13 cellular contexts compared by ENCODE assay signal in the genomic region with DNA sequence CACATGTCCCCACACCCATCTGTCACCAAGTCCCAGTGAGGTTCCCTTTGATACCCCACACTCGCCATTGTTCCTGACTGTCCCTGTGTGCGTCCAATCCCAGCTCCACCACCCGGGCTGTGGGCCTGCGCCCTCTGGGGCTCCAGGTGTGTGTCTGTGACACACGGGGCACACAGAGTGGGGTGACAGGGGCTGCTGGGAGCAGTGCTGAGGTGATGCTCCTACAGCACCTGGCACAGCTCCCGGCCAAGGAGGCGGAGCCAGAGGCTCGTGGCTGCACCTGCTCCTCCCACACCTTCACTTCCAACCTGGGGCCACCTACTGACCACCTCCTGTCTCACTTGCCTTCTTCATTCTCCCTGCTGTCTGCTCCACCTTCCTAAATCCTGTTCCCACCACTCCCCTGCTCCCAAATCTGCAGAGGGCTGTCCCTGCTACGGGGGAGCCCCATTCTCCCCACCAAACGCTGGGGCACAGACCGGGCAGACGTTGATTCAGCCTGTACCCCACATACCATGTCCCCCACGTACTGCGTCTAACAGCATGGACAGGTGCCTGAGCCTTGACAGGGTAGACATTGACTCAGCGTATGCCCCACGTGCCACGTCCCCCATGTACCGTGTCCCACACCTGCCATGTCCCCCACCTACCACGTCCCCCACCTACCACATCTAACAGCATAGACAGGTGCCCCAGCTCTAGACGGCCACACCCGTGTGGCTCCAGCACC. TPM values are rescaled to one million over a fixed set of nuclear protein-coding genes. Genes with fewer than 3 reads are reported as not detected.
DNase-seq lines count a peak whose midpoint lies in the region; ATAC-seq, FAIRE-seq and TF ChIP-seq lines count a peak whose summit lies in the region.
"Had no signal": no experiment of that assay in that cellular context is flagged by ENCODE, and none has a peak within 500 bp of the region (broad histone marks: within the 10 kb centered on the region; RNA-seq: fewer than 3 reads in every experiment).

No MANE protein-coding gene starts in this region.

- DNase-seq in G401 (ENCODE audit: low spot score) = peak; percentile 25
- DNase-seq in Karpas-422 = peak; percentile 56
- DNase-seq in WTC11 (ENCODE audit: low spot score) = peak; percentile 61
- DNase-seq in kidney = peak; percentile 68
- DNase-seq in germinal center (ENCODE audit: low spot score) = no peak
- DNase-seq in CD8-positive, alpha-beta T cell = no peak
- DNase-seq: activated CD8-positive, alpha-beta memory T cell treated with anti-CD3 and anti-CD28 coated beads, Interleukin-2, amount 10 ng/mL, durations not matched to agents 7 days and 5 days; dermis blood vessel endothelial cell; left cardiac atrium; NCI-H1436 had no signal

- no peaks in the 10 kb centered on the region for H3K9me2 ChIP-seq in Karpas-422 (replicated peaks; ENCODE audit: insufficient read depth, low read length)

- TF ChIP-seq POLR2A in GM18505 (IDR thresholded peaks at IDR 0.05; ENCODE audit: borderline replicate concordance, extremely low read depth, insufficient read depth, insufficient read length) = no peak

- H3K36me3 ChIP-seq in Karpas-422 (ENCODE audit: insufficient read depth, low read length) (peaks cover 8% of the 10 kb centered on the region; the same call in 1 of the 2 replicates), kidney (ENCODE audit: control insufficient read depth in 1 of 2, insufficient read depth in 2 of 2, low read length in 2 of 2) (peaks cover 14 to 32% of the 10 kb centered on the region in 2 donors)
- peaks cover 43% of the 10 kb centered on the region for H3K36me3 ChIP-seq in CD8-positive, alpha-beta T cell (ENCODE audit: insufficient read depth, low read length)

- no peaks in the 10 kb centered on the region for H3K27me3 Mint-ChIP-seq in WTC11 (ENCODE audit: low read depth)
- H3K27me3 Mint-ChIP-seq in CD8-positive, alpha-beta T cell (ENCODE audit: low read depth) = no peaks in the 10 kb centered on the region
- H3K27me3 Mint-ChIP-seq: activated CD8-positive, alpha-beta memory T cell treated with anti-CD3 and anti-CD28 coated beads, Interleukin-2, amount 10 ng/mL, durations not matched to agents 7 days and 5 days had no signal

- intact Hi-C loops in kidney (cut with DNase I) = no loop called here
- intact Hi-C loops in CD8-positive, alpha-beta T cell (cut with DNase I, micrococcal nuclease) = no loop called here

- H3K9me3 ChIP-seq in Karpas-422 (ENCODE audit: low read length) = no peaks in the 10 kb centered on the region
- H3K9me3 ChIP-seq in kidney (ENCODE audit: control insufficient read depth in 1 of 2, low read length in 2 of 2) = no peaks in the 10 kb centered on the region
- H3K9me3 ChIP-seq in CD8-positive, alpha-beta T cell (ENCODE audit: low read length) = no peaks in the 10 kb centered on the region

- no peaks in the 10 kb centered on the region for H3K27me3 ChIP-seq in Karpas-422 (ENCODE audit: low read length)
- H3K27me3 ChIP-seq in CD8-positive, alpha-beta T cell (ENCODE audit: insufficient read depth, low read length) = no peaks in the 10 kb centered on the region

- POLR2A ChIA-PET in WTC11 (lab: Charles Lee) = no interaction called here
- POLR2A ChIA-PET in CD8-positive, alpha-beta T cell (lab: Charles Lee) = no interaction called here

- no peak overlapping the region for H3K27ac ChIP-seq in Karpas-422 (ENCODE audit: low read length)
- no peak overlapping the region for H3K27ac ChIP-seq in kidney (ENCODE audit: low read depth in 2 of 2, low read length in 2 of 2)
- no peak overlapping the region for H3K27ac ChIP-seq in CD8-positive, alpha-beta T cell (ENCODE audit: low read depth, low read length)

- no peak for TF ChIP-seq CTCF in WTC11 (IDR thresholded peaks at IDR 0.05)
- no peak for TF ChIP-seq CTCF in kidney (IDR thresholded peaks at IDR 0.05; ENCODE audit: borderline replicate concordance, extremely low read depth, insufficient read depth)
- TF ChIP-seq CTCF in CD8-positive, alpha-beta T cell (IDR thresholded peaks at IDR 0.05) = no peak

- H3K79me2 ChIP-seq in Karpas-422 (ENCODE audit: low read length) = peaks cover 73% of the 10 kb centered on the region

- H3K4me1 ChIP-seq in Karpas-422 (ENCODE audit: low read length) = no peaks in the 10 kb centered on the region
- H3K4me1 ChIP-seq in kidney (ENCODE audit: control insufficient read depth in 1 of 2, insufficient read depth in 1 of 2, low read depth in 1 of 2, low read length in 2 of 2) = no peaks in the 10 kb centered on the region
- no peaks in the 10 kb centered on the region for H3K4me1 ChIP-seq in CD8-positive, alpha-beta T cell (ENCODE audit: insufficient read depth, low read length)

- H3K4me2 ChIP-seq in Karpas-422 (ENCODE audit: low read depth, low read length, poor library complexity, severe bottlenecking) = no peak overlapping the region

- peak; percentile 79 for ATAC-seq in WTC11
- ATAC-seq in CD8-positive, alpha-beta T cell = no peak
- no peak for ATAC-seq in GM18505 (IDR thresholded peaks at IDR 0.05; ENCODE audit: unreplicated experiment)
- no peak for ATAC-seq in GM19351 (IDR thresholded peaks at IDR 0.05; ENCODE audit: unreplicated experiment)
- ATAC-seq: activated CD8-positive, alpha-beta memory T cell treated with anti-CD3 and anti-CD28 coated beads, Interleukin-2, amount 10 ng/mL, durations not matched to agents 7 days and 5 days; left cardiac atrium had no signal

- peaks cover 52% of the 10 kb centered on the region for H4K20me1 ChIP-seq in Karpas-422 (ENCODE audit: insufficient read depth, low read depth, low read length)

- no peak overlapping the region for H2AFZ ChIP-seq in Karpas-422 (ENCODE audit: low read length)

- in situ Hi-C loops in G401 (cut with HindIII; ENCODE audit: low sequenced_read_pairs) = no loop called here

- no peak for FAIRE-seq in kidney (lab: Jason Lieb, UNC)

- no peak overlapping the region for H3K9ac ChIP-seq in Karpas-422 (ENCODE audit: low read length)
- H3K9ac ChIP-seq in kidney (ENCODE audit: low read length in 2 of 2) = no peak overlapping the region

- no peaks in the 10 kb centered on the region for H3K9me3 Mint-ChIP-seq in WTC11
- H3K9me3 Mint-ChIP-seq in CD8-positive, alpha-beta T cell = no peaks in the 10 kb centered on the region
- H3K9me3 Mint-ChIP-seq: CD14-positive monocyte had no signal

- peak overlapping the region; percentile 76 for H3K27ac Mint-ChIP-seq in WTC11
- no peak overlapping the region for H3K27ac Mint-ChIP-seq in CD8-positive, alpha-beta T cell
- H3K27ac Mint-ChIP-seq: activated CD8-positive, alpha-beta memory T cell treated with anti-CD3 and anti-CD28 coated beads, Interleukin-2, amount 10 ng/mL, durations not matched to agents 7 days and 5 days had no signal

- CTCF ChIA-PET in WTC11 (lab: Charles Lee) = interaction anchor here (0.5 to 1.8 kb wide), 13 partner anchors 9 to 270 kb away, joined by 3 to 6 read pairs (median 3); no protein-coding TSS in a partner anchor
- CTCF ChIA-PET in CD8-positive, alpha-beta T cell (lab: Charles Lee) = interaction anchor here (1.7 kb wide), 1 partner anchor 269 kb away, joined by 3 read pairs; no protein-coding TSS in a partner anchor

- H3K4me3 Mint-ChIP-seq in WTC11 = no peak overlapping the region
- no peak overlapping the region for H3K4me3 Mint-ChIP-seq in CD8-positive, alpha-beta T cell
- H3K4me3 Mint-ChIP-seq: activated CD8-positive, alpha-beta memory T cell treated with anti-CD3 and anti-CD28 coated beads, Interleukin-2, amount 10 ng/mL, durations not matched to agents 7 days and 5 days; CD14-positive monocyte had no signal

- no peak overlapping the region for H3K4me3 ChIP-seq in Karpas-422 (ENCODE audit: low read length)
- no peak overlapping the region for H3K4me3 ChIP-seq in kidney (ENCODE audit: low read length in 2 of 2)
- H3K4me3 ChIP-seq in CD8-positive, alpha-beta T cell (ENCODE audit: low read depth, low read length) = no peak overlapping the region

- H3K4me1 Mint-ChIP-seq in WTC11 = peaks cover 8% of the 10 kb centered on the region
- H3K4me1 Mint-ChIP-seq in CD8-positive, alpha-beta T cell (ENCODE audit: low read depth) = peaks cover 19% of the 10 kb centered on the region
- H3K4me1 Mint-ChIP-seq: CD14-positive monocyte had no signal

- peaks cover 47% of the 10 kb centered on the region for H3K36me3 Mint-ChIP-seq in WTC11
- H3K36me3 Mint-ChIP-seq in CD8-positive, alpha-beta T cell = peaks cover 76% of the 10 kb centered on the region

TF ChIP-seq in WTC11, 78 proteins besides CTCF, POLR2A, EP300 and RAD21:
- TF ChIP-seq PRRX2 (CRISPR knock-in tag; IDR thresholded peaks at IDR 0.05) (0 out of 2 replicates have a peak, but pooled peaks have one; percentile 34), TEAD4 (CRISPR knock-in tag; IDR thresholded peaks at IDR 0.05) (no peak)
- TF ChIP-seq, protein P1, sequence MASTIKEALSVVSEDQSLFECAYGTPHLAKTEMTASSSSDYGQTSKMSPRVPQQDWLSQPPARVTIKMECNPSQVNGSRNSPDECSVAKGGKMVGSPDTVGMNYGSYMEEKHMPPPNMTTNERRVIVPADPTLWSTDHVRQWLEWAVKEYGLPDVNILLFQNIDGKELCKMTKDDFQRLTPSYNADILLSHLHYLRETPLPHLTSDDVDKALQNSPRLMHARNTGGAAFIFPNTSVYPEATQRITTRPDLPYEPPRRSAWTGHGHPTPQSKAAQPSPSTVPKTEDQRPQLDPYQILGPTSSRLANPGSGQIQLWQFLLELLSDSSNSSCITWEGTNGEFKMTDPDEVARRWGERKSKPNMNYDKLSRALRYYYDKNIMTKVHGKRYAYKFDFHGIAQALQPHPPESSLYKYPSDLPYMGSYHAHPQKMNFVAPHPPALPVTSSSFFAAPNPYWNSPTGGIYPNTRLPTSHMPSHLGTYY (CRISPR knock-in tag; IDR thresholded peaks at IDR 0.05) = peak; percentile 17; the same call in 1 of the 2 replicates
TF ChIP-seq in WTC11: peak in this region for 2.

RNA-seq across cellular contexts. Expression of a gene that starts 16.4 kb away (rescaled TPM):
- total RNA-seq in G401 (2014; rRNA removed; shearing (Covaris generic)) = 29.8 and 35.4 TPM in 2 replicates
- 15.3 and 24.9 TPM in 2 replicates for total RNA-seq in Karpas-422 (2014; rRNA removed; shearing (Covaris generic); ENCODE audit: low replicate concordance)
- 41.5 to 42.6 TPM (median 42.2 TPM) in 3 replicates for total RNA-seq in WTC11 (2021)
- total RNA-seq in kidney = 20.4 TPM
- 4.8 TPM for polyA plus RNA-seq in kidney (ENCODE audit: insufficient read depth, low read depth, low replicate concordance)
- 10 to 100 TPM; 13.2 to 13.3 TPM for total RNA-seq in CD8-positive, alpha-beta T cell

RNA-seq across cellular contexts. Expression of a gene that starts 30.2 kb away (rescaled TPM):
- 45.5 and 47.9 TPM in 2 replicates for total RNA-seq in G401 (2014; rRNA removed; shearing (Covaris generic))
- total RNA-seq in Karpas-422 (2014; rRNA removed; shearing (Covaris generic); ENCODE audit: low replicate concordance) = 10.7 and 21.0 TPM in 2 replicates
- total RNA-seq in WTC11 (2021) (28.5 to 32.6 TPM (median 30.9 TPM) in 3 replicates), kidney (29.6 TPM)
- 37.0 TPM for polyA plus RNA-seq in kidney (ENCODE audit: insufficient read depth, low read depth, low replicate concordance)
- total RNA-seq in CD8-positive, alpha-beta T cell = 10 to 100 TPM; 18.0 to 18.2 TPM

Comparison
In these comparisons a context has a peak if more than half of its experiments do, and no peak if none do; other contexts are left out.
1. DNase-seq: peak in G401 (single experiment), Karpas-422 (single experiment), WTC11 (single experiment) and kidney (single experiment); none in germinal center (single experiment) and CD8-positive, alpha-beta T cell (0 of 7).